Comparison of ENCODE assay signal across 1 cellular context in the genomic region with DNA sequence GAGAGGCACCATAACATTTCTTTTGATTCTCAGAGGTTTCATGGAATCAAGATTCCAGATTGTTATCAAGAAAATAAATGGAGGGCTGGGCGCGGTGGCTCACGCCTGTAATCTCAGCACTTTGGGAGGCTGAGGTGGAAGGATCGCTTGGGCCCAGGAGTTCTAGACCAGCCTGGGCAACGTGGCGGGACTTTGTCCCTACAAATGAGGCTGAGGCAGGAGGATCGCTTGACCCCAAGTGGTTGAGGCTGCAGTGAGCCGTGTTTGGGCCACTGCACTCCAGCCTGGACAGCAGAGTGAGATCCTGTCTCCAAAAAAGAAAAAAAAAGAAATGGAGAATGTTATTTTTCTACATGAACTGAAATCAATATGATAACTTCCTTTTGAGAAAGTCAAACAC.
TF ChIP-seq lines count a peak whose summit lies in the region.

No MANE protein-coding gene starts in this region.

TF ChIP-seq in SK-N-SH treated with all-trans-retinoic acid at 6 μM for 48 hours, 23 proteins besides CTCF, POLR2A, EP300 and RAD21 (continued from another document):
- TF ChIP-seq, protein P1, sequence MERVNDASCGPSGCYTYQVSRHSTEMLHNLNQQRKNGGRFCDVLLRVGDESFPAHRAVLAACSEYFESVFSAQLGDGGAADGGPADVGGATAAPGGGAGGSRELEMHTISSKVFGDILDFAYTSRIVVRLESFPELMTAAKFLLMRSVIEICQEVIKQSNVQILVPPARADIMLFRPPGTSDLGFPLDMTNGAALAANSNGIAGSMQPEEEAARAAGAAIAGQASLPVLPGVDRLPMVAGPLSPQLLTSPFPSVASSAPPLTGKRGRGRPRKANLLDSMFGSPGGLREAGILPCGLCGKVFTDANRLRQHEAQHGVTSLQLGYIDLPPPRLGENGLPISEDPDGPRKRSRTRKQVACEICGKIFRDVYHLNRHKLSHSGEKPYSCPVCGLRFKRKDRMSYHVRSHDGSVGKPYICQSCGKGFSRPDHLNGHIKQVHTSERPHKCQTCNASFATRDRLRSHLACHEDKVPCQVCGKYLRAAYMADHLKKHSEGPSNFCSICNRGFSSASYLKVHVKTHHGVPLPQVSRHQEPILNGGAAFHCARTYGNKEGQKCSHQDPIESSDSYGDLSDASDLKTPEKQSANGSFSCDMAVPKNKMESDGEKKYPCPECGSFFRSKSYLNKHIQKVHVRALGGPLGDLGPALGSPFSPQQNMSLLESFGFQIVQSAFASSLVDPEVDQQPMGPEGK (CRISPR knock-in tag; IDR thresholded peaks at IDR 0.05; ENCODE audit: borderline replicate concordance) = no peak
- no peak for TF ChIP-seq GLIS3 (CRISPR knock-in tag; IDR thresholded peaks at IDR 0.05)
TF ChIP-seq in SK-N-SH treated with all-trans-retinoic acid at 6 μM for 48 hours: peak in this region for 0.
